Comparison of ENCODE assay signal across 8 cellular contexts in the genomic region with DNA sequence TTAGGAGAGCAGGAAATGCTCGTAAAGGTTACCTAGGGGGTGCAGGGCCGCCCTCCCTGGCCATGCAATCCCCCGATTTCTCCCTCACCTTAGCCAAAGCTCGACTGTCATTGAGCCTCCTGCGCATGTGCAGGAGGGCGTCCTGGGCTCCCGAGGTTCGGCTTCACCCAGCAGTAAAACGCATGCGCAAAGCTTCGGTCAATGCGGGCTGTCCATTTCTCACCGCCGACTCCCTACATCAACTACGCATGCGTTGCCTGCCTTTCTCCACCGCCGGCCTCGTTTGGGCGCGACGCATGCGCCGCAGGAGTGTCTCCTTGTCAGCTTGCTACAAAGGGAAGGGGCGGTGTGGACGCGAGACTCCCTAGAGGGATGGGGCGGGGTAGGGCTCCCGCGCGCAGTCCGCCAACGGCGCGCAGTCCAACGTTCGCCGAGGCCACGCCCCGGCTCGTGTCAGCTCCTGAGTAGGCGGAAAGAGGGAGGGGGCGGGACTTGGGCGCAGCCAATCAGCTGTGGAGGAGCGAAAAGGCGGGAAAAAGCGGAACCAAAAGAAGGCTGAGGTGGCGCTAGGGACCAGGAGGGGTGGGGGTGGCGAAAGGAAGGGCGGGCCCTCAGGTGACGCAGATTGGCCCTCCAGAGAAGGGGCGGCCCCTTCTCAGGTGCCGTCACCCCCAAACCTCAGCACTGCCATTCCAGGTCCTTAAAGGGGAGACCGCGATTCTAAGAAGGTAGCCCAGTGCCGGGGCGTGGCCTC.
A peak's percentile ranks its signal among the peaks of the same experiment; 100 is the strongest.
DNase-seq lines count a peak whose midpoint lies in the region; ATAC-seq and TF ChIP-seq lines count a peak whose summit lies in the region.

A gene with protein sequence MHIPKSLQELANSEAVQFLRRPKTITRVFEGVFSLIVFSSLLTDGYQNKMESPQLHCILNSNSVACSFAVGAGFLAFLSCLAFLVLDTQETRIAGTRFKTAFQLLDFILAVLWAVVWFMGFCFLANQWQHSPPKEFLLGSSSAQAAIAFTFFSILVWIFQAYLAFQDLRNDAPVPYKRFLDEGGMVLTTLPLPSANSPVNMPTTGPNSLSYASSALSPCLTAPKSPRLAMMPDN (plus strand): TSS at position 558 of the 754 bp plus-strand sequence. CDS start 1,476 bp downstream, outside the sequence.
A gene (minus strand): TSS at position 131 of the 754 bp plus-strand sequence. CDS start 20 bp downstream, at position 111.

- peak within 1 kb of the TSS; percentile 88 for H3K4me3 ChIP-seq in AG10803 (ENCODE audit: low read length)

- peak; percentile 85 for ATAC-seq in GM19035 (IDR thresholded peaks at IDR 0.05; ENCODE audit: unreplicated experiment)
- ATAC-seq in HG03342 (IDR thresholded peaks at IDR 0.05; ENCODE audit: unreplicated experiment): peak; percentile 75
- ATAC-seq in central memory CD8-positive, alpha-beta T cell (replicated peaks; ENCODE audit: extremely low read depth, poor library complexity, severe bottlenecking): peak; percentile 90

- peaks cover 10% of the 10 kb centered on the region for H3K36me3 Mint-ChIP-seq in central memory CD8-positive, alpha-beta T cell (ENCODE audit: insufficient read depth)

- H3K27ac Mint-ChIP-seq in central memory CD8-positive, alpha-beta T cell (ENCODE audit: low read depth): peak within 1 kb of the TSS; percentile 69

- peak within 1 kb of the TSS; percentile 80 for H3K4me3 Mint-ChIP-seq in central memory CD8-positive, alpha-beta T cell

- H3K9me3 Mint-ChIP-seq in central memory CD8-positive, alpha-beta T cell: no peaks in the 10 kb centered on the region

- H3K27me3 Mint-ChIP-seq in central memory CD8-positive, alpha-beta T cell: no peaks in the 10 kb centered on the region

- H3K4me1 Mint-ChIP-seq in central memory CD8-positive, alpha-beta T cell: peaks cover 21% of the 10 kb centered on the region

- peak; percentile 99 for DNase-seq in AG10803 (ENCODE audit: low read depth)
- peak; percentile 92 for DNase-seq in NCI-H345 treated with DMSO at 0.1 percent for 48 hours (lab: John Stamatoyannopoulos, UW; ENCODE audit: unreplicated experiment)
- peak; percentile 95 for DNase-seq in activated CD4-positive, CD25-positive, alpha-beta regulatory T cell treated with anti-CD3 and anti-CD28 coated beads, Interleukin-2, amount 50 U/mL, for 16 hours (ENCODE audit: low read depth, low spot score)
- DNase-seq in central memory CD8-positive, alpha-beta T cell (ENCODE audit: low spot score in 2 of 2): peak; percentile 91 to 98
- DNase-seq in inferior parietal cortex (ENCODE audit: extremely low spot score): peak; percentile 100
- peak; percentile 100 for DNase-seq in smooth muscle cell of the brain vasculature (ENCODE audit: low read depth, low spot score)

- TF ChIP-seq CTCF in AG10803 (conservative IDR thresholded peaks at IDR 0.05; ENCODE audit: low read length): no peak

Comparison
In these comparisons a context has a peak if more than half of its experiments do, and no peak if none do; other contexts are left out.
1. Peak in every context shown above with its lines: DNase-seq, ATAC-seq and H3K4me3 ChIP-seq.